ENCODE assay signal across 15 cellular contexts in genomic region chr3:107265526-107265925, GRCh38.
A peak's percentile ranks its signal among the peaks of the same experiment; 100 is the strongest.
DNase-seq lines count a peak whose midpoint lies in the region; ATAC-seq and TF ChIP-seq lines count a peak whose summit lies in the region.
"Had no signal": no experiment of that assay in that cellular context is flagged by ENCODE, and none has a peak within 500 bp of the region (broad histone marks: within the 10 kb centered on the region; RNA-seq: fewer than 3 reads in every experiment).

No MANE protein-coding gene starts in this region.

- CTCF ChIA-PET in PC-3 (lab: Charles Lee) = no interaction called here

- H3K4me1 ChIP-seq in PC-3 (ENCODE audit: insufficient read depth, low read length) (no peaks in the 10 kb centered on the region), mesodermal cell (ENCODE audit: control insufficient read depth, insufficient read depth, low read length, poor library complexity, severe bottlenecking) (peaks cover 30% of the 10 kb centered on the region)
- H3K4me1 ChIP-seq: HAP-1 had no signal

- no peak overlapping the region for H3K4me2 ChIP-seq in PC-3 (ENCODE audit: low read length)

- intact Hi-C loops in PC-3 (cut with micrococcal nuclease) = no loop called here

- peak overlapping the region; percentile 64; the same call in 1 of the 2 replicates for H2AFZ ChIP-seq in PC-3 (ENCODE audit: low read length)

- no peak overlapping the region for H3K9ac ChIP-seq in PC-3 (ENCODE audit: low read length)

- WGBS in mesodermal cell (ENCODE audit: insufficient coverage in 2 of 2), 2 experiments = no CpG with 5 or more reads among the region's 1 CpG

- no peaks in the 10 kb centered on the region for H3K9me2 ChIP-seq in PC-3 (replicated peaks; ENCODE audit: low read length)

- no peak for TF ChIP-seq CTCF in PC-3 (conservative IDR thresholded peaks at IDR 0.05; ENCODE audit: low read depth, low read length)

- ATAC-seq in PC-3 (peak; percentile 54), GM19463 (IDR thresholded peaks at IDR 0.05; ENCODE audit: unreplicated experiment) (no peak), HG02870 (IDR thresholded peaks at IDR 0.05; ENCODE audit: unreplicated experiment) (no peak)

- no peaks in the 10 kb centered on the region for H3K79me2 ChIP-seq in PC-3 (ENCODE audit: low read length)

- POLR2A ChIA-PET in PC-3 (lab: Charles Lee; ENCODE audit: unreplicated experiment) = no interaction called here

- DNase-seq in PC-3 (no peak), epithelial cell of prostate (ENCODE audit: low read depth, low spot score) (no peak), superior temporal gyrus (ENCODE audit: extremely low spot score) (peak; percentile 37), DMS79 treated with DMSO at 0.1 percent for 48 hours (lab: John Stamatoyannopoulos, UW) (no peak)
- DNase-seq: Calu3; CD4-positive, CD25-positive, alpha-beta regulatory T cell; NCI-H1436; NCI-H2029; NCI-H2171; NCI-H446 had no signal

- H3K27me3 ChIP-seq in PC-3 (ENCODE audit: low read length) = no peaks in the 10 kb centered on the region

- H3K9me3 ChIP-seq in PC-3 (ENCODE audit: low read length) (no peaks in the 10 kb centered on the region), mesodermal cell (ENCODE audit: control insufficient read depth, low read length) (no peaks in the 10 kb centered on the region)
- H3K9me3 ChIP-seq: HAP-1 had no signal

- H3K27ac ChIP-seq in PC-3 (ENCODE audit: low read length) = no peak overlapping the region
- H3K27ac ChIP-seq in epithelial cell of prostate = peak overlapping the region; percentile 66
- H3K27ac ChIP-seq in mesodermal cell (ENCODE audit: low read depth, low read length, severe bottlenecking) = peak overlapping the region; percentile 72
- H3K27ac ChIP-seq: RWPE1 had no signal

- H3K36me3 ChIP-seq in PC-3 (ENCODE audit: low read depth, low read length) = no peaks in the 10 kb centered on the region
- H3K36me3 ChIP-seq in mesodermal cell (ENCODE audit: control insufficient read depth, insufficient read depth, low read length) = no peaks in the 10 kb centered on the region
- H3K36me3 ChIP-seq: HAP-1 had no signal

- H3K4me3 ChIP-seq in PC-3 (ENCODE audit: low read length) (no peak overlapping the region), mesodermal cell (ENCODE audit: extremely low read depth, insufficient read depth, low read length, poor library complexity, severe bottlenecking) (no peak overlapping the region)
- H3K4me3 ChIP-seq: HAP-1 had no signal

- no peaks in the 10 kb centered on the region for H4K20me1 ChIP-seq in PC-3 (ENCODE audit: low read length)

- H3F3A ChIP-seq in PC-3 (ENCODE audit: low read length, unreplicated experiment) = no peaks in the 10 kb centered on the region

- no TSS peak for BruUV-seq in PC-3 (replicated peaks; lab: Mats Ljungman, UMichigan)
